Comparison of ENCODE assay signal across 8 cellular contexts in genomic region chr10:119933179-119933578, GRCh38. TPM values are rescaled to one million over a fixed set of nuclear protein-coding genes. Genes with fewer than 3 reads are reported as not detected.
DNase-seq lines count a peak whose midpoint lies in the region; ATAC-seq, FAIRE-seq and TF ChIP-seq lines count a peak whose summit lies in the region.
"Had no signal": no experiment of that assay in that cellular context is flagged by ENCODE, and none has a peak within 500 bp of the region (broad histone marks: within the 10 kb centered on the region; RNA-seq: fewer than 3 reads in every experiment).

No MANE protein-coding gene starts in this region.

- H3K9me3 ChIP-seq in MM.1S (replicated peaks; ENCODE audit: insufficient read depth, low read length) (no peaks in the 10 kb centered on the region), GM12878 (replicated peaks; ENCODE audit: control insufficient read depth, insufficient read depth, low read length) (no peaks in the 10 kb centered on the region)

- H3K4me3 ChIP-seq in MM.1S (ENCODE audit: low read length) (no peak overlapping the region), GM12878 (no peak overlapping the region)

- SMC1A ChIA-PET in GM12878 (lab: Charles Lee; ENCODE audit: uncharacterized antibody, unreplicated experiment), result interaction anchor here (0.6 to 1.7 kb wide), 4 partner anchors 9 to 404 kb away, joined by 3 to 5 read pairs (median 4); no protein-coding TSS in a partner anchor

- in situ Hi-C loops in GM12878 (cut with MboI), result no loop called here

- peaks cover 8% of the 10 kb centered on the region for H3K36me3 Mint-ChIP-seq in neural crest cell (ENCODE audit: low read depth)

- CTCF ChIA-PET in GM10248 (lab: Yijun Ruan, JAX), result interaction anchor here (0.9 to 1.5 kb wide), 2 partner anchors 15 to 246 kb away, joined by 3 to 5 read pairs; no protein-coding TSS in a partner anchor
- CTCF ChIA-PET in GM12878 (lab: Yijun Ruan, JAX), result interaction anchor here (0.6 kb wide), 2 partner anchors 14 to 22 kb away, joined by 3 to 7 read pairs; no protein-coding TSS in a partner anchor

- H2AFZ ChIP-seq in MM.1S (ENCODE audit: low read length), result no peak overlapping the region
- H2AFZ ChIP-seq in GM12878 (ENCODE audit: control insufficient read depth, low read depth, low read length), result no peak overlapping the region

- no peak overlapping the region for H3K27ac ChIP-seq in MM.1S (ENCODE audit: low read length)
- no peak overlapping the region for H3K27ac ChIP-seq in GM12878 (ENCODE audit: control insufficient read depth, insufficient read depth)

- H3K36me3 ChIP-seq in MM.1S (replicated peaks; ENCODE audit: insufficient read depth, low read length) (no peaks in the 10 kb centered on the region), GM12878 (ENCODE audit: control insufficient read depth in 2 of 2, insufficient read depth in 2 of 2, low read length in 1 of 2) (peaks cover 2 to 33% of the 10 kb centered on the region in 2 experiments)

- no TSS peak for BruUV-seq in GM12878 (replicated peaks; lab: Mats Ljungman, UMichigan)

- intact Hi-C loops in GM12878 (cut with micrococcal nuclease; ENCODE audit: unreplicated experiment), result loop anchor here (1.0 kb wide), 1 partner anchor 404 kb away; no protein-coding TSS in a partner anchor

- POLR2A ChIA-PET in GM10248 (lab: Yijun Ruan, JAX), result no interaction called here
- POLR2A ChIA-PET in GM12878 (lab: Charles Lee), result no interaction called here

- TF ChIP-seq RAD21 in GM12878 (IDR thresholded peaks at IDR 0.05; ENCODE audit: insufficient read depth, low read depth, low read length), result 0 out of 2 replicates have a peak, but pooled peaks have one; percentile 27

- H3K4me1 ChIP-seq in MM.1S (ENCODE audit: low read length) (0 out of 2 replicates have a peak, but pooled peaks cover 6% of the 10 kb centered on the region), GM12878 (ENCODE audit: control insufficient read depth, insufficient read depth, low read length) (no peaks in the 10 kb centered on the region)

- ATAC-seq in GM12878, result no peak
- ATAC-seq: left lobe of liver had no signal

- TF ChIP-seq EP300 in GM12878 (IDR thresholded peaks at IDR 0.05; ENCODE audit: borderline replicate concordance in 1 of 2, control insufficient read depth in 1 of 2, low read depth in 2 of 2, low read length in 2 of 2), result no peak

- H3K9me2 ChIP-seq in MM.1S (replicated peaks; ENCODE audit: insufficient read depth, low read length), result no peaks in the 10 kb centered on the region

- peak; percentile 18 for TF ChIP-seq CTCF in GM10248 (IDR thresholded peaks at IDR 0.05; ENCODE audit: control extremely low read depth, extremely low read depth, low read depth, missing control alignments)
- TF ChIP-seq CTCF in MM.1S (IDR thresholded peaks at IDR 0.05; ENCODE audit: low read length), result peak; percentile 35
- peak; percentile 12 to 39 (median 13); a peak in 2 of 6 replicates for TF ChIP-seq CTCF in GM12878 (IDR thresholded peaks at IDR 0.05 in 2 of 3, conservative IDR thresholded peaks at IDR 0.05 in 1 of 3; ENCODE audit: control insufficient read depth in 2 of 3, extremely low read depth in 1 of 3, insufficient read depth in 1 of 3, low read depth in 3 of 3, low read length in 3 of 3)
- TF ChIP-seq CTCF in neural crest cell (conservative IDR thresholded peaks at IDR 0.05), result peak; percentile 71

- H3K27ac Mint-ChIP-seq in neural crest cell (ENCODE audit: unreplicated experiment), result no peak overlapping the region

- H3K9ac ChIP-seq in MM.1S (ENCODE audit: low read length) (no peak overlapping the region), GM12878 (ENCODE audit: control insufficient read depth, insufficient read depth, low read length) (no peak overlapping the region)

- no peak for FAIRE-seq in GM12878 (lab: Jason Lieb, UNC)

- H3K27me3 Mint-ChIP-seq in neural crest cell (ENCODE audit: low read depth), result no peaks in the 10 kb centered on the region

- peaks cover 9% of the 10 kb centered on the region for H3K4me1 Mint-ChIP-seq in neural crest cell

- RAD21 ChIA-PET in GM12878 (lab: Charles Lee; ENCODE audit: unreplicated experiment), result interaction anchor here (1.2 kb wide), 1 partner anchor 246 kb away, joined by 4 read pairs; no protein-coding TSS in a partner anchor

- H3K79me2 ChIP-seq in MM.1S (ENCODE audit: low read length) (no peaks in the 10 kb centered on the region), GM12878 (ENCODE audit: control insufficient read depth, insufficient read depth, low read length) (no peaks in the 10 kb centered on the region)

- DNase-seq in GM10248 (ENCODE audit: extremely low spot score) (no peak), MM.1S (no peak), GM12878 (ENCODE audit: low read depth, low spot score) (no peak), neural crest cell (ENCODE audit: low read depth, low spot score) (no peak), NCI-H1048 (lab: John Stamatoyannopoulos, UW) (no peak), ureter (ENCODE audit: low spot score) (no peak)
- DNase-seq in stimulated activated CD4-positive, alpha-beta T cell treated with anti-CD3 and anti-CD28 coated beads, Interleukin-1b, Interleukin-23, amount 100 ng/mL, for 48 hours, result no peak

- no peaks in the 10 kb centered on the region for H3K9me3 Mint-ChIP-seq in neural crest cell

- H4K20me1 ChIP-seq in MM.1S (ENCODE audit: insufficient read depth, low read length) (no peaks in the 10 kb centered on the region), GM12878 (ENCODE audit: control insufficient read depth, insufficient read depth) (no peaks in the 10 kb centered on the region)

- H3K4me2 ChIP-seq in MM.1S (ENCODE audit: low read depth, low read length) (no peak overlapping the region), GM12878 (ENCODE audit: control insufficient read depth, insufficient read depth) (no peak overlapping the region)

- TF ChIP-seq POLR2A in GM12878 (IDR thresholded peaks at IDR 0.05; ENCODE audit: low read depth, low read length), result no peak

- WGBS in GM12878 (ENCODE audit: insufficient coverage, insufficient replicate concordance, low lambda C conversion rate, missing lambda C conversion rate), result 46% methylated on average over 3 of the region's 3 CpGs

- H3K27me3 ChIP-seq in MM.1S (replicated peaks; ENCODE audit: insufficient read depth, low read length) (no peaks in the 10 kb centered on the region), GM12878 (replicated peaks in 1 of 2; ENCODE audit: control insufficient read depth in 2 of 2, insufficient read depth in 2 of 2, low read length in 1 of 2) (no peaks in the 10 kb centered on the region)

- H3F3A ChIP-seq in MM.1S (ENCODE audit: insufficient read depth, low read length), result no peaks in the 10 kb centered on the region

- H3K4me3 Mint-ChIP-seq in neural crest cell, result no peak overlapping the region

TF ChIP-seq in GM12878, 131 proteins besides CTCF, POLR2A, EP300 and RAD21 (continues in another document):
- TF ChIP-seq TBL1XR1 (IDR thresholded peaks at IDR 0.05; ENCODE audit: low read depth, low read length) (no peak), PML (IDR thresholded peaks at IDR 0.05; ENCODE audit: low read length) (no peak)
- TF ChIP-seq, protein P1, sequence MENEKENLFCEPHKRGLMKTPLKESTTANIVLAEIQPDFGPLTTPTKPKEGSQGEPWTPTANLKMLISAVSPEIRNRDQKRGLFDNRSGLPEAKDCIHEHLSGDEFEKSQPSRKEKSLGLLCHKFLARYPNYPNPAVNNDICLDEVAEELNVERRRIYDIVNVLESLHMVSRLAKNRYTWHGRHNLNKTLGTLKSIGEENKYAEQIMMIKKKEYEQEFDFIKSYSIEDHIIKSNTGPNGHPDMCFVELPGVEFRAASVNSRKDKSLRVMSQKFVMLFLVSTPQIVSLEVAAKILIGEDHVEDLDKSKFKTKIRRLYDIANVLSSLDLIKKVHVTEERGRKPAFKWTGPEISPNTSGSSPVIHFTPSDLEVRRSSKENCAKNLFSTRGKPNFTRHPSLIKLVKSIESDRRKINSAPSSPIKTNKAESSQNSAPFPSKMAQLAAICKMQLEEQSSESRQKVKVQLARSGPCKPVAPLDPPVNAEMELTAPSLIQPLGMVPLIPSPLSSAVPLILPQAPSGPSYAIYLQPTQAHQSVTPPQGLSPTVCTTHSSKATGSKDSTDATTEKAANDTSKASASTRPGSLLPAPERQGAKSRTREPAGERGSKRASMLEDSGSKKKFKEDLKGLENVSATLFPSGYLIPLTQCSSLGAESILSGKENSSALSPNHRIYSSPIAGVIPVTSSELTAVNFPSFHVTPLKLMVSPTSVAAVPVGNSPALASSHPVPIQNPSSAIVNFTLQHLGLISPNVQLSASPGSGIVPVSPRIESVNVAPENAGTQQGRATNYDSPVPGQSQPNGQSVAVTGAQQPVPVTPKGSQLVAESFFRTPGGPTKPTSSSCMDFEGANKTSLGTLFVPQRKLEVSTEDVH (IDR thresholded peaks at IDR 0.05; ENCODE audit: low read depth, partially characterized antibody), result no peak

RNA-seq across cellular contexts. Expression of gene SEC23IP, which starts 40.6 kb away (rescaled TPM):
- 61.1 and 62.2 TPM in 2 replicates for total RNA-seq in GM12878 (2013; cell fraction: nucleolus; rRNA removed)
- 21.6 and 30.3 TPM in 2 replicates for total RNA-seq in GM12878 (2014; rRNA removed)
- 26.8 and 30.7 TPM in 2 replicates for total RNA-seq in GM12878 (2014; rRNA removed; fragmentation: Illumina TruSeq; extraction: Trizol)
- total RNA-seq in GM12878 (2021), result 71.9 and 82.5 TPM in 2 replicates
- polyA plus RNA-seq in GM12878 (2011; ENCODE audit: low read depth), result 18.5 TPM
- 29.9 and 38.3 TPM in 2 replicates for polyA plus RNA-seq in GM12878 (2011; rRNA removed)
- 32.3 and 34.9 TPM in 2 replicates for polyA plus RNA-seq in GM12878 (2011; cell fraction: cytosol; rRNA removed)
- polyA plus RNA-seq in GM12878 (2011; cell fraction: nucleus; rRNA removed), result 32.4 and 38.1 TPM in 2 replicates
- 21.4 and 27.7 TPM in 2 replicates for polyA plus RNA-seq in GM12878 (2012)
- 68.0 and 68.4 TPM in 2 replicates for polyA plus RNA-seq in GM12878 (2014; fragmentation: Illumina TruSeq; extraction: Trizol)
- polyA plus RNA-seq in GM12878 (2014; fragmentation: Nextera tagmentation; extraction: Ambion mirVana), result 10 to 100 TPM; 15.1 to 20.8 TPM
- polyA plus RNA-seq in GM12878 (2014; rRNA removed), result 33.6 and 39.0 TPM in 2 replicates
- polyA plus RNA-seq in GM12878 (2016; fragmentation: Nextera tagmentation; extraction: Ambion mirVana), result 10 to 100 TPM; 72.2 to 79.2 TPM
- polyA minus RNA-seq in GM12878 (2011; rRNA and poly(A)+ RNA removed), result 78.5 and 98.5 TPM in 2 replicates
- polyA minus RNA-seq in GM12878 (2011; cell fraction: cytosol; rRNA and poly(A)+ RNA removed), result 19.8 and 27.0 TPM in 2 replicates
- 14.6 and 26.2 TPM in 2 replicates for polyA minus RNA-seq in GM12878 (2011; cell fraction: nucleus; rRNA and poly(A)+ RNA removed)
- 80.2 and 86.2 TPM in 2 replicates for total RNA-seq in neural crest cell
- total RNA-seq in ureter, result 69.6 TPM

Comparison
In these comparisons a context has a peak if more than half of its experiments do, and no peak if none do; other contexts are left out.
1. CTCF ChIP-seq: peak in every context shown above with its lines; median percentile 71 in neural crest cell; 35 in MM.1S; 18 in GM10248; 13 in GM12878.